22 cellular contexts compared by ENCODE assay signal in the genomic region with DNA sequence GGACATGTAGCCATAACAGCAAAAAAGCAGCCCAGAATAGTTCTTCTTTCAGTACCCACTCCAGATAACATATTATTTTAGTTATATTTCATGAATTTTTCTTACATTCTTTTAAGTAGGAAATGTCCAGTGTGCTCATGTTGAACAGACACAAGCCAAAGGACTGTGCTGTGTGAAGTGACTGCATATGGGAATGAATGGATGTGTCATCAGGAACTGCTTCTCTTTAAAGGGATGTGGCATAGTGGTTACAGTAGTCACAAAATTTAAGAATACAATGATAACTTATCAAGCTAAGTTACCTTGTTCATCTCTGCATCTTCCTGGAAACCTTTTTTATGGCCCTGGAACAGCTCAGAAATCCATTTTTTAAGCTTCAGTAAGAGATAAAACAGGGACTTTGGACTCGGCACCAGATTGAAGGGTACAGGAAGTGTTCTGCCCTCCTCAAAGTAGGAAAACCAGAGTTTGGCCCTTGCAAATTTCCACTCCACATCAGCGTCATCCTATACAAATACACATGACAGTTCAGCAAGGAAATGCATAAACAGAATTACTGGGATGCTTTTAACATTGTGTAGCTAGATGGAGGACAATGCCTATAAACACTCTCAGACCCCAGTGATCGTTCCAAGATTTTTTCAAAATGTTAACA.
DNase-seq lines count a peak whose midpoint lies in the region; ATAC-seq, FAIRE-seq and TF ChIP-seq lines count a peak whose summit lies in the region.
"Had no signal": no experiment of that assay in that cellular context is flagged by ENCODE, and none has a peak within 500 bp of the region (broad histone marks: within the 10 kb centered on the region; RNA-seq: fewer than 3 reads in every experiment).

No MANE protein-coding gene starts in this region.

- TF ChIP-seq CTCF in astrocyte (IDR thresholded peaks at IDR 0.05; ENCODE audit: insufficient read depth, low read depth, low read length) (no peak), foreskin fibroblast (IDR thresholded peaks at IDR 0.05; ENCODE audit: low read depth, low read length) (no peak), smooth muscle cell (IDR thresholded peaks at IDR 0.05; ENCODE audit: borderline replicate concordance, insufficient read depth, poor library complexity, severe bottlenecking) (no peak)

- H3K36me3 Mint-ChIP-seq in astrocyte (ENCODE audit: low read depth, unreplicated experiment): no peaks in the 10 kb centered on the region
- H3K36me3 Mint-ChIP-seq in activated CD4-positive, alpha-beta T cell treated with anti-CD3 and anti-CD28 coated beads for 36 hours (ENCODE audit: low read depth): no peaks in the 10 kb centered on the region
- H3K36me3 Mint-ChIP-seq: CD14-positive monocyte had no signal

- peak overlapping the region; percentile 5 for H2AFZ ChIP-seq in astrocyte (ENCODE audit: low read depth, low read length)
- H2AFZ ChIP-seq in smooth muscle cell (ENCODE audit: low read depth): peak overlapping the region; percentile 61

- H3K4me1 Mint-ChIP-seq in astrocyte (ENCODE audit: low read depth, unreplicated experiment): peaks cover 8% of the 10 kb centered on the region
- H3K4me1 Mint-ChIP-seq in activated CD4-positive, alpha-beta T cell treated with anti-CD3 and anti-CD28 coated beads for 36 hours: no peaks in the 10 kb centered on the region
- H3K4me1 Mint-ChIP-seq: activated B cell treated with CpG ODN at 0.5 μM for 24 hours, CD14-positive monocyte had no signal

- 47% methylated on average over 3 of the region's 3 CpGs for WGBS in smooth muscle cell (ENCODE audit: low lambda C conversion rate)

- H3K4me3 Mint-ChIP-seq in astrocyte (ENCODE audit: unreplicated experiment): no peak overlapping the region
- no peak overlapping the region for H3K4me3 Mint-ChIP-seq in activated CD4-positive, alpha-beta T cell treated with anti-CD3 and anti-CD28 coated beads for 36 hours
- H3K4me3 Mint-ChIP-seq: activated B cell treated with CpG ODN at 0.5 μM for 24 hours; CD14-positive monocyte; T-helper 1 cell treated with Interleukin-12 subunit alpha and Interleukin-12 subunit beta and Interleukin-4 antibody, amounts not matched to agents 30 μg/mL and 1 μg/mL, for 36 hours had no signal

- no peaks in the 10 kb centered on the region for H3K9me3 Mint-ChIP-seq in astrocyte (ENCODE audit: unreplicated experiment)
- no peaks in the 10 kb centered on the region for H3K9me3 Mint-ChIP-seq in activated CD4-positive, alpha-beta T cell treated with anti-CD3 and anti-CD28 coated beads for 36 hours (ENCODE audit: low read depth)
- H3K9me3 Mint-ChIP-seq: activated B cell treated with CpG ODN at 0.5 μM for 24 hours had no signal

- peak overlapping the region; percentile 17 for H3K4me2 ChIP-seq in astrocyte (ENCODE audit: low read length)
- H3K4me2 ChIP-seq in smooth muscle cell: peak overlapping the region; percentile 36

- CTCF ChIA-PET in activated CD4-positive, alpha-beta T cell treated with anti-CD3 and anti-CD28 coated beads for 36 hours (lab: Charles Lee): no interaction called here

- H3K27me3 ChIP-seq in astrocyte (ENCODE audit: insufficient read depth, low read length) (no peaks in the 10 kb centered on the region), smooth muscle cell (ENCODE audit: low read depth) (no peaks in the 10 kb centered on the region)
- H3K27me3 ChIP-seq: adrenal gland, sigmoid colon, suprapubic skin had no signal

- no peak overlapping the region for H3K27ac Mint-ChIP-seq in astrocyte (ENCODE audit: unreplicated experiment)
- H3K27ac Mint-ChIP-seq in activated CD4-positive, alpha-beta T cell treated with anti-CD3 and anti-CD28 coated beads for 36 hours: no peak overlapping the region
- H3K27ac Mint-ChIP-seq: activated B cell treated with CpG ODN at 0.5 μM for 24 hours; activated T-helper 2 cell treated with anti-CD3 and anti-CD28 coated beads, Interferon-gamma antibody, Interleukin-2, Interleukin-4, amounts not matched to agents 10 μg/mL and 5 μg/mL and 100 μg/mL, durations not matched to agents 14 hours and 24 hours and 36 hours; CD14-positive monocyte; T-helper 1 cell treated with Interleukin-12 subunit alpha and Interleukin-12 subunit beta and Interleukin-4 antibody, amounts not matched to agents 30 μg/mL and 1 μg/mL, for 36 hours had no signal

- ATAC-seq in activated CD4-positive, alpha-beta T cell treated with anti-CD3 and anti-CD28 coated beads for 36 hours: no peak

- H3K9me3 ChIP-seq in astrocyte (ENCODE audit: insufficient read depth, low read depth, low read length) (no peaks in the 10 kb centered on the region), smooth muscle cell (replicated peaks; ENCODE audit: low read depth) (no peaks in the 10 kb centered on the region)
- H3K9me3 ChIP-seq: adrenal gland, sigmoid colon, suprapubic skin had no signal

- no peak overlapping the region for H3K27ac ChIP-seq in astrocyte (ENCODE audit: low read depth, low read length)
- peak overlapping the region; percentile 46 for H3K27ac ChIP-seq in smooth muscle cell (ENCODE audit: low read depth)
- H3K27ac ChIP-seq: adrenal gland, suprapubic skin had no signal

- H3K36me3 ChIP-seq in astrocyte (ENCODE audit: insufficient read depth, low read length) (no peaks in the 10 kb centered on the region), smooth muscle cell (ENCODE audit: low read depth) (no peaks in the 10 kb centered on the region)
- H3K36me3 ChIP-seq: adrenal gland, sigmoid colon, suprapubic skin had no signal

- H3K4me1 ChIP-seq in astrocyte (ENCODE audit: insufficient read depth, low read length) (peaks cover 3% of the 10 kb centered on the region), smooth muscle cell (ENCODE audit: low read depth) (peaks cover 8% of the 10 kb centered on the region)
- H3K4me1 ChIP-seq: adrenal gland had no signal

- H3F3A ChIP-seq in smooth muscle cell (ENCODE audit: low read depth): peaks cover 3% of the 10 kb centered on the region

- H3K9ac ChIP-seq in astrocyte (ENCODE audit: low read length) (no peak overlapping the region), smooth muscle cell (ENCODE audit: low read depth) (no peak overlapping the region)

- POLR2A ChIA-PET in activated CD4-positive, alpha-beta T cell treated with anti-CD3 and anti-CD28 coated beads for 36 hours (lab: Charles Lee): no interaction called here

- FAIRE-seq in astrocyte (lab: Jason Lieb, UNC): no peak
- no peak for FAIRE-seq in frontal cortex (lab: Jason Lieb, UNC)

- H3K4me3 ChIP-seq in astrocyte (ENCODE audit: insufficient read depth, low read depth, low read length) (peak overlapping the region; percentile 6), foreskin fibroblast (ENCODE audit: low read depth in 1 of 2, low read length in 2 of 2) (no peak overlapping the region), smooth muscle cell (no peak overlapping the region)
- H3K4me3 ChIP-seq: adrenal gland, sigmoid colon, suprapubic skin had no signal

- H4K20me1 ChIP-seq in astrocyte (ENCODE audit: insufficient read depth, low read length): no peaks in the 10 kb centered on the region
- H4K20me1 ChIP-seq in smooth muscle cell (ENCODE audit: low read depth): no peaks in the 10 kb centered on the region

- DNase-seq in HCEC 1CT (peak; percentile 49), astrocyte (ENCODE audit: low read depth) (no peak), foreskin fibroblast (peak; percentile 41 to 57), smooth muscle cell (lab: John Stamatoyannopoulos, UW; ENCODE audit: unreplicated experiment) (no peak), frontal cortex (ENCODE audit: low spot score in 2 of 2) (no peak), NCI-H2171 (lab: John Stamatoyannopoulos, UW) (no peak)
- no peak for DNase-seq in activated CD4-positive, alpha-beta T cell treated with anti-CD3 and anti-CD28 coated beads for 36 hours
- DNase-seq: activated B cell treated with CpG ODN at 0.5 μM for 24 hours; adrenal gland; DMS79 treated with DMSO at 0.1 percent for 48 hours; islet precursor cell; Kasumi-1; NCI-H1694; NCI-H446; nucleus accumbens; Right ventricle myocardium superior; sigmoid colon; stimulated activated CD4-positive, alpha-beta T cell treated with anti-CD3 and anti-CD28 coated beads, Interleukin-4, amount 100 ng/mL, for 24 hours had no signal

- H3K27me3 Mint-ChIP-seq in astrocyte (ENCODE audit: low read depth, unreplicated experiment): no peaks in the 10 kb centered on the region
- no peaks in the 10 kb centered on the region for H3K27me3 Mint-ChIP-seq in activated CD4-positive, alpha-beta T cell treated with anti-CD3 and anti-CD28 coated beads for 36 hours
- H3K27me3 Mint-ChIP-seq: activated B cell treated with CpG ODN at 0.5 μM for 24 hours had no signal

- intact Hi-C loops in activated CD4-positive, alpha-beta T cell treated with anti-CD3 and anti-CD28 coated beads for 36 hours (cut with DNase I, micrococcal nuclease): no loop called here

- H3K79me2 ChIP-seq in astrocyte (ENCODE audit: insufficient read depth, low read length): no peaks in the 10 kb centered on the region
- no peaks in the 10 kb centered on the region for H3K79me2 ChIP-seq in smooth muscle cell (ENCODE audit: low read depth)

Comparison
In these comparisons a context has a peak if more than half of its experiments do, and no peak if none do; other contexts are left out.
1. DNase-seq: peak in HCEC 1CT (single experiment) and foreskin fibroblast (2 of 2); none in astrocyte (single experiment), smooth muscle cell (single experiment), frontal cortex (0 of 2), activated CD4-positive, alpha-beta T cell treated with anti-CD3 and anti-CD28 coated beads for 36 hours (single experiment) and NCI-H2171 (single experiment).